Comparison of ENCODE assay signal across 1 cellular context in the genomic region with DNA sequence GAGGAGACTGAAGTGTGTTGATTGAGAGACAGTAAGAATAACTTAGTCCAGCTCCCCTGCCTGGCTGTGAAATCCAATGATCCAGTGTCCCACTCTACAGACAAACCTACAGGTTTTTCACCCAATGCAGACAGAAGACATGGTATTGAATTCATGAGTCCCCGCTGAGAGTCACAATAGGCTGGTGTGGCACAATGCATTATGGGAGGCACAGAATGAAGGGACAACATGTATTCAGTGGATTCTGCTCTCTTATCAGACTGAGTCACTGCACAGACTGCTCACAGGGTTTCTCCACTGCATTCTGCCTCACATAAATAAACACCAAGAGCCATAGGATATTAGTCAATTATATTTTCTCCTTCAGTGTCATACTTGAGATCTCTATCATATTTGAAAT.
TF ChIP-seq lines count a peak whose summit lies in the region.

No MANE protein-coding gene starts in this region.

TF ChIP-seq in HepG2, 621 proteins besides CTCF, POLR2A, EP300 and RAD21 (continued from another document):
- TF ChIP-seq, protein P1, sequence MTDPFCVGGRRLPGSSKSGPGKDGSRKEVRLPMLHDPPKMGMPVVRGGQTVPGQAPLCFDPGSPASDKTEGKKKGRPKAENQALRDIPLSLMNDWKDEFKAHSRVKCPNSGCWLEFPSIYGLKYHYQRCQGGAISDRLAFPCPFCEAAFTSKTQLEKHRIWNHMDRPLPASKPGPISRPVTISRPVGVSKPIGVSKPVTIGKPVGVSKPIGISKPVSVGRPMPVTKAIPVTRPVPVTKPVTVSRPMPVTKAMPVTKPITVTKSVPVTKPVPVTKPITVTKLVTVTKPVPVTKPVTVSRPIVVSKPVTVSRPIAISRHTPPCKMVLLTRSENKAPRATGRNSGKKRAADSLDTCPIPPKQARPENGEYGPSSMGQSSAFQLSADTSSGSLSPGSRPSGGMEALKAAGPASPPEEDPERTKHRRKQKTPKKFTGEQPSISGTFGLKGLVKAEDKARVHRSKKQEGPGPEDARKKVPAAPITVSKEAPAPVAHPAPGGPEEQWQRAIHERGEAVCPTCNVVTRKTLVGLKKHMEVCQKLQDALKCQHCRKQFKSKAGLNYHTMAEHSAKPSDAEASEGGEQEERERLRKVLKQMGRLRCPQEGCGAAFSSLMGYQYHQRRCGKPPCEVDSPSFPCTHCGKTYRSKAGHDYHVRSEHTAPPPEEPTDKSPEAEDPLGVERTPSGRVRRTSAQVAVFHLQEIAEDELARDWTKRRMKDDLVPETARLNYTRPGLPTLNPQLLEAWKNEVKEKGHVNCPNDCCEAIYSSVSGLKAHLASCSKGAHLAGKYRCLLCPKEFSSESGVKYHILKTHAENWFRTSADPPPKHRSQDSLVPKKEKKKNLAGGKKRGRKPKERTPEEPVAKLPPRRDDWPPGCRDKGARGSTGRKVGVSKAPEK (CRISPR knock-in tag; IDR thresholded peaks at IDR 0.05; ENCODE audit: borderline replicate concordance): no peak
- TF ChIP-seq ZFY (CRISPR knock-in tag; IDR thresholded peaks at IDR 0.05) (no peak), ARHGAP35 (CRISPR knock-in tag; IDR thresholded peaks at IDR 0.05; ENCODE audit: borderline replicate concordance) (no peak)
